ENCODE assay signal across 6 cellular contexts in the genomic region with DNA sequence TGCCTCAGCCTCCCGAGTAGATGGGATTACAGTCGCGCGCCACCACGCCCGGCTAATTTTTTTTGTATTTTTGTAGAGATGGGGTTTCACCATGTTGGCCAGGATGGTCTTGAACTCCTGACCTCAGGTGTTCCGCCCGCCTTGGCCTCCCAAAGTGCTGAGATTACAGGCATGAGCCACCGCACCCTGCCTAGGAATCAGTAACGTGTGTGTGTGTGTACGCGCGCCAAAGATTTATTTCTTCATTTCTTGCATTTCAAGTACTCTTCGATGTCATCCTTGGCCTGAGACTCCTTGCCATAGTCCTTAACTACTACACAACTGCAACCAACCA. TPM values are rescaled to one million over a fixed set of nuclear protein-coding genes. Genes with fewer than 3 reads are reported as not detected.
A peak's percentile ranks its signal among the peaks of the same experiment; 100 is the strongest.
DNase-seq lines count a peak whose midpoint lies in the region; TF ChIP-seq lines count a peak whose summit lies in the region.
"Not testable (repeated sequence)": the region's sequence is repeated elsewhere in the genome, so short reads cannot be mapped to it uniquely, and the experiment has no call there.

No MANE protein-coding gene starts in this region.

- peak overlapping the region; percentile 89 to 98 (median 94) for H3K27ac Mint-ChIP-seq in CD8-positive, alpha-beta memory T cell

- POLR2A ChIA-PET in CD8-positive, alpha-beta memory T cell (lab: Charles Lee) = interaction anchor here (0.7 to 2.1 kb wide), 2 partner anchors 27 to 235 kb away, joined by 5 to 9 read pairs; partner anchors contain the start of genes RNF167 and SLC25A11
- POLR2A ChIA-PET in PC-9 (lab: Charles Lee; ENCODE audit: unreplicated experiment) = interaction anchor here (0.8 kb wide), 1 partner anchor 35 kb away, joined by 5 read pairs; the partner anchor contains the start of genes CXCL16 and ZMYND15

- H3K27ac ChIP-seq in CD8-positive, alpha-beta memory T cell (ENCODE audit: low read depth, low read length) = peak overlapping the region; percentile 86
- H3K27ac ChIP-seq in PC-9; muscle layer of duodenum (ENCODE audit: low read length): not testable (repeated sequence)
- peak overlapping the region; percentile 70 for H3K27ac ChIP-seq in stomach smooth muscle (ENCODE audit: low read length)

- peak overlapping the region; percentile 96 for H3K9ac ChIP-seq in adipocyte (ENCODE audit: low read length)
- H3K9ac ChIP-seq in stomach smooth muscle (ENCODE audit: low read length in 2 of 2) = peak overlapping the region in 1 of 2 donors; percentile 93

- BruUV-seq in PC-9 (replicated peaks; lab: Mats Ljungman, UMichigan) = not testable (repeated sequence)

- H3K4me1 Mint-ChIP-seq in CD8-positive, alpha-beta memory T cell = peaks cover 37 to 57% (median 52%) of the 10 kb centered on the region in 3 donors

- H3K9me3 ChIP-seq in CD8-positive, alpha-beta memory T cell (ENCODE audit: low read length); PC-9 (ENCODE audit: insufficient read depth, low read depth); adipocyte (ENCODE audit: control insufficient read depth, low read length); muscle layer of duodenum (ENCODE audit: control insufficient read depth in 1 of 2, low read length in 2 of 2); stomach smooth muscle (ENCODE audit: control insufficient read depth in 2 of 2, low read length in 2 of 2): not testable (repeated sequence)

- not testable (repeated sequence) for TF ChIP-seq CTCF in PC-9 (conservative IDR thresholded peaks at IDR 0.05); fibroblast of villous mesenchyme (IDR thresholded peaks at IDR 0.05; ENCODE audit: insufficient read depth, low read depth, low read length)

- H3K36me3 ChIP-seq in CD8-positive, alpha-beta memory T cell (ENCODE audit: insufficient read depth, low read length); PC-9 (ENCODE audit: low read depth); adipocyte (ENCODE audit: control insufficient read depth, insufficient read depth, low read length, severe bottlenecking); muscle layer of duodenum (ENCODE audit: control insufficient read depth in 1 of 2, insufficient read depth in 2 of 2, low read length in 2 of 2); stomach smooth muscle (ENCODE audit: control insufficient read depth in 2 of 2, insufficient read depth in 2 of 2, low read length in 2 of 2): not testable (repeated sequence)

- peak overlapping the region; percentile 97 for H2AFZ ChIP-seq in PC-9

- not testable (repeated sequence) for DNase-seq in CD8-positive, alpha-beta memory T cell; PC-9; adipocyte (ENCODE audit: low read depth); fibroblast of villous mesenchyme (ENCODE audit: low read depth)

- not testable (repeated sequence) for H3K27me3 Mint-ChIP-seq in CD8-positive, alpha-beta memory T cell

- H3K4me1 ChIP-seq in CD8-positive, alpha-beta memory T cell (ENCODE audit: insufficient read depth, low read length) = peaks cover 28% of the 10 kb centered on the region
- peaks cover 29% of the 10 kb centered on the region for H3K4me1 ChIP-seq in PC-9 (replicated peaks; ENCODE audit: insufficient read depth)
- not testable (repeated sequence) for H3K4me1 ChIP-seq in adipocyte (ENCODE audit: control insufficient read depth, insufficient read depth, low read length)
- peaks cover 0 to 17% of the 10 kb centered on the region in 2 donors for H3K4me1 ChIP-seq in muscle layer of duodenum (ENCODE audit: control insufficient read depth in 1 of 2, insufficient read depth in 2 of 2, low read length in 2 of 2)
- peaks cover 11% of the 10 kb centered on the region for H3K4me1 ChIP-seq in stomach smooth muscle (ENCODE audit: control insufficient read depth, insufficient read depth, low read length)

- H3K9me3 Mint-ChIP-seq in CD8-positive, alpha-beta memory T cell = not testable (repeated sequence)

- not testable (repeated sequence) for H3K27me3 ChIP-seq in CD8-positive, alpha-beta memory T cell (ENCODE audit: insufficient read depth, low read length, poor library complexity, severe bottlenecking); PC-9 (ENCODE audit: insufficient read depth, low read depth); adipocyte (replicated peaks; ENCODE audit: control insufficient read depth, insufficient read depth, low read length); muscle layer of duodenum (ENCODE audit: low read depth, low read length); stomach smooth muscle (ENCODE audit: control insufficient read depth in 1 of 2, insufficient read depth in 2 of 2, low read length in 2 of 2)

- CTCF ChIA-PET in CD8-positive, alpha-beta memory T cell (lab: Charles Lee) = interaction anchor here (4.5 kb wide), 1 partner anchor 85 kb away, joined by 16 read pairs; no protein-coding TSS in a partner anchor
- CTCF ChIA-PET in PC-9 (lab: Charles Lee) = interaction anchor here (0.8 kb wide), 1 partner anchor 26 kb away, joined by 6 read pairs; no protein-coding TSS in a partner anchor

- H3K4me3 Mint-ChIP-seq in CD8-positive, alpha-beta memory T cell = peak overlapping the region; percentile 81 to 95 (median 91)

- peaks cover 56% of the 10 kb centered on the region for H3K79me2 ChIP-seq in PC-9 (ENCODE audit: low read depth)

- H3K4me2 ChIP-seq in PC-9 = peak overlapping the region; percentile 100

- H4K20me1 ChIP-seq in PC-9 (ENCODE audit: insufficient read depth) = peaks cover 18% of the 10 kb centered on the region; the same call in 1 of the 2 replicates

- peaks cover 25% of the 10 kb centered on the region for H3F3A ChIP-seq in PC-9 (ENCODE audit: insufficient read depth, low read depth)

- H3K9me2 ChIP-seq in PC-9 (ENCODE audit: insufficient read depth) = not testable (repeated sequence)

- not testable (repeated sequence) for H3K36me3 Mint-ChIP-seq in CD8-positive, alpha-beta memory T cell

- H3K4me3 ChIP-seq in CD8-positive, alpha-beta memory T cell (ENCODE audit: low read length) = peak overlapping the region; percentile 80
- H3K4me3 ChIP-seq in PC-9 (peak overlapping the region; percentile 95), adipocyte (ENCODE audit: low read length) (peak overlapping the region; percentile 99), fibroblast of villous mesenchyme (ENCODE audit: low read depth, low read length) (peak overlapping the region; percentile 98), muscle layer of duodenum (ENCODE audit: low read depth in 1 of 2, low read length in 2 of 2) (peak overlapping the region; percentile 92 to 97), stomach smooth muscle (ENCODE audit: low read length in 2 of 2) (peak overlapping the region; percentile 94 to 97)

- intact Hi-C loops in PC-9 (cut with micrococcal nuclease; ENCODE audit: unreplicated experiment) = loop anchor here (1.0 to 10.0 kb wide), 2 partner anchors 27 to 140 kb away; partner anchors contain the start of genes GGT6 and MED11

RNA-seq across cellular contexts. Expression of gene PELP1, which starts 0.6 kb away (rescaled TPM):
- total RNA-seq in CD8-positive, alpha-beta memory T cell = 10 to 100 TPM; 95.6 to 99.2 TPM
- 12.6 TPM for polyA plus RNA-seq in CD8-positive, alpha-beta memory T cell
- total RNA-seq in PC-9 (2021) (99.6 and 106 TPM in 2 replicates), fibroblast of villous mesenchyme (17.7 and 19.6 TPM in 2 replicates)

RNA-seq across cellular contexts. Expression of gene ARRB2, which starts 5.9 kb away (rescaled TPM):
- total RNA-seq in CD8-positive, alpha-beta memory T cell = 100 to 1,000 TPM; 170 to 172 TPM
- polyA plus RNA-seq in CD8-positive, alpha-beta memory T cell = 69.4 TPM
- 79.7 and 110 TPM in 2 replicates for total RNA-seq in PC-9 (2021)
- 3.5 TPM in 2 replicates for total RNA-seq in fibroblast of villous mesenchyme

RNA-seq across cellular contexts. Expression of gene MED11, which starts 26.7 kb away (rescaled TPM):
- 10 to 100 TPM; 23.4 to 26.7 TPM for total RNA-seq in CD8-positive, alpha-beta memory T cell
- polyA plus RNA-seq in CD8-positive, alpha-beta memory T cell = 58.9 TPM
- total RNA-seq in PC-9 (2021) (19.6 and 19.7 TPM in 2 replicates), fibroblast of villous mesenchyme (9.9 and 11.0 TPM in 2 replicates)

RNA-seq across cellular contexts. Expression of gene ZMYND15, which starts 35.1 kb away (rescaled TPM):
- total RNA-seq in CD8-positive, alpha-beta memory T cell = under 1 TPM in 1 of 2 experiments, not detected in 1; 0.09 TPM
- polyA plus RNA-seq in CD8-positive, alpha-beta memory T cell = not detected
- total RNA-seq in PC-9 (2021) (2.3 and 5.4 TPM in 2 replicates), fibroblast of villous mesenchyme (not detected in 2 replicates)

RNA-seq across cellular contexts. Expression of gene CXCL16, which starts 35.2 kb away (rescaled TPM):
- 1 to 10 TPM; 2.4 to 2.8 TPM for total RNA-seq in CD8-positive, alpha-beta memory T cell
- 3.0 TPM for polyA plus RNA-seq in CD8-positive, alpha-beta memory T cell
- total RNA-seq in PC-9 (2021) (52.4 and 60.2 TPM in 2 replicates), fibroblast of villous mesenchyme (0.64 and 0.86 TPM in 2 replicates)

Comparison
In these comparisons a context has a peak if more than half of its experiments do, and no peak if none do; other contexts are left out.
1. RNA of gene ARRB2, which starts 5.9 kb away (total RNA-seq): 170 to 172 TPM in CD8-positive, alpha-beta memory T cell and 79.7 to 110 TPM in PC-9; 3.5 TPM in fibroblast of villous mesenchyme; every median in the first group is over 10 times any median in the second.
2. Peak in every context shown above with its lines, with median percentiles within 50 percentile points of each other: H3K4me3 ChIP-seq.